16 cellular contexts compared by ENCODE assay signal in the genomic region with DNA sequence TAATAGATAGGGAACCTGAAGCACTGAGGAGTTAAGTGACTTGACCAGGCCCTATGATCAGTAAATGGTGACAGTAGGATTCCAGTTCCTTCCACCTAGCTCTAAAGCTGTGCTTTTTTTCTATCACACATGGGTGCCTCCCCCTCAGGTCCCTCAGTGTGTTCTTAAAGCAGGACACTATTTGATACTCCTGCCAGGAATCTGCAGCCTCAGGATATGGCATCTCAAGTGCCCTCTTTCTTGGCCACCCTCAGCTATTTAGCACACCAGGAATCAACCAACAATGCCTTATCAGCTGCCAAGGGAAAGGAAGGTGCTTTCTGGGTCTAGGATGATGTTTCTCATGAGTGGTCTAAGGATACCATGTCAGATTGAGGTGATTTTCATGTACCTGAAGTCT. TPM values are rescaled to one million over a fixed set of nuclear protein-coding genes. Genes with fewer than 3 reads are reported as not detected.
DNase-seq lines count a peak whose midpoint lies in the region; ATAC-seq and TF ChIP-seq lines count a peak whose summit lies in the region.
"Had no signal": no experiment of that assay in that cellular context is flagged by ENCODE, and none has a peak within 500 bp of the region (broad histone marks: within the 10 kb centered on the region; RNA-seq: fewer than 3 reads in every experiment).

No MANE protein-coding gene starts in this region.

- TF ChIP-seq POLR2A in thyroid gland (IDR thresholded peaks at IDR 0.05): no peak

- H3K27ac Mint-ChIP-seq in CD14-positive monocyte: peak overlapping the region in 4 of 7 donors; percentile 4 to 56 (median 21)

- TF ChIP-seq CTCF in CD14-positive monocyte (IDR thresholded peaks at IDR 0.05): no peak
- no peak for TF ChIP-seq CTCF in Loucy (conservative IDR thresholded peaks at IDR 0.05; ENCODE audit: low read length)
- TF ChIP-seq CTCF in thyroid gland (IDR thresholded peaks at IDR 0.05): no peak

- H3K9me2 ChIP-seq in Loucy (replicated peaks; ENCODE audit: low read depth, low read length): no peaks in the 10 kb centered on the region

- H3K4me1 ChIP-seq in Loucy (ENCODE audit: insufficient read depth, low read length, poor library complexity, severe bottlenecking): peaks cover 53% of the 10 kb centered on the region
- H3K4me1 ChIP-seq in mesenchymal stem cell (ENCODE audit: control insufficient read depth, insufficient read depth, low read depth, low read length): no peaks in the 10 kb centered on the region
- H3K4me1 ChIP-seq in thyroid gland: peaks cover 26 to 38% of the 10 kb centered on the region in 2 donors
- H3K4me1 ChIP-seq: BE2C, HAP-1 had no signal

- H3K4me2 ChIP-seq in Loucy (ENCODE audit: low read depth, low read length, poor library complexity, severe bottlenecking): peak overlapping the region; percentile 49
- no peak overlapping the region for H3K4me2 ChIP-seq in mesenchymal stem cell (ENCODE audit: low read length, poor library complexity, severe bottlenecking)

- peaks cover 99% of the 10 kb centered on the region for H3K79me2 ChIP-seq in Loucy (ENCODE audit: insufficient read depth, low read length)

- H3K27me3 Mint-ChIP-seq in CD14-positive monocyte (ENCODE audit: low read depth in 3 of 3): peaks cover 0 to 2% (median 0%) of the 10 kb centered on the region in 3 donors
- H3K27me3 Mint-ChIP-seq: CD4-positive, alpha-beta memory T cell had no signal

- intact Hi-C loops in CD14-positive monocyte (cut with micrococcal nuclease) (no loop called here), thyroid gland (cut with DNase I) (no loop called here)

- no peaks in the 10 kb centered on the region for H3K4me1 Mint-ChIP-seq in CD14-positive monocyte
- H3K4me1 Mint-ChIP-seq: CD4-positive, alpha-beta memory T cell had no signal

- no peak overlapping the region for H3K4me3 ChIP-seq in Loucy (ENCODE audit: low read length, poor library complexity, severe bottlenecking)
- no peak overlapping the region for H3K4me3 ChIP-seq in mesenchymal stem cell (ENCODE audit: insufficient read depth in 1 of 2, low read depth in 1 of 2, low read length in 2 of 2)
- H3K4me3 ChIP-seq in thyroid gland (replicated peaks in 1 of 3): no peak overlapping the region
- H3K4me3 ChIP-seq: GM23248, HAP-1, K562 had no signal

- H4K20me1 ChIP-seq in Loucy (ENCODE audit: insufficient read depth, low read length, poor library complexity, severe bottlenecking): peaks cover 92% of the 10 kb centered on the region

- no peak overlapping the region for H3K23ac ChIP-seq in mesenchymal stem cell (ENCODE audit: low read length in 2 of 2)

- no peaks in the 10 kb centered on the region for H3K9me3 ChIP-seq in Loucy (ENCODE audit: insufficient read depth, low read depth, low read length)
- no peaks in the 10 kb centered on the region for H3K9me3 ChIP-seq in mesenchymal stem cell (ENCODE audit: control insufficient read depth, low read length)
- no peaks in the 10 kb centered on the region for H3K9me3 ChIP-seq in thyroid gland
- H3K9me3 ChIP-seq: BE2C, HAP-1 had no signal

- H4K91ac ChIP-seq in mesenchymal stem cell (ENCODE audit: low read length): no peak overlapping the region

- no peak overlapping the region for H2BK15ac ChIP-seq in mesenchymal stem cell (ENCODE audit: low read depth, poor library complexity, severe bottlenecking)

- H3K18ac ChIP-seq in mesenchymal stem cell (ENCODE audit: low read depth in 1 of 2, low read length in 2 of 2): no peak overlapping the region

- peaks cover 84 to 90% of the 10 kb centered on the region in 2 donors for H3K36me3 Mint-ChIP-seq in CD14-positive monocyte

- H3K27me3 ChIP-seq in Loucy (ENCODE audit: insufficient read depth, low read length, poor library complexity, severe bottlenecking) (no peaks in the 10 kb centered on the region), mesenchymal stem cell (ENCODE audit: control insufficient read depth in 1 of 2, insufficient read depth in 1 of 2, low read length in 2 of 2) (no peaks in the 10 kb centered on the region), thyroid gland (no peaks in the 10 kb centered on the region)
- H3K27me3 ChIP-seq: BE2C had no signal

- H2BK5ac ChIP-seq in mesenchymal stem cell (ENCODE audit: low read depth, low read length, poor library complexity, severe bottlenecking): no peak overlapping the region

- no peak overlapping the region for H2BK12ac ChIP-seq in mesenchymal stem cell (ENCODE audit: low read length in 2 of 2)

- no peak overlapping the region for H2AK5ac ChIP-seq in mesenchymal stem cell (ENCODE audit: low read length, severe bottlenecking)

- peaks cover 97% of the 10 kb centered on the region for H3K36me3 ChIP-seq in Loucy (ENCODE audit: insufficient read depth, low read length)
- H3K36me3 ChIP-seq in mesenchymal stem cell (ENCODE audit: control insufficient read depth in 1 of 2, insufficient read depth in 2 of 2, low read depth in 1 of 2, low read length in 2 of 2): peaks cover 49 to 71% of the 10 kb centered on the region in 2 experiments
- H3K36me3 ChIP-seq in thyroid gland: peaks cover under 1% of the 10 kb centered on the region in 2 donors

- no peaks in the 10 kb centered on the region for H3K9me3 Mint-ChIP-seq in CD14-positive monocyte
- H3K9me3 Mint-ChIP-seq: CD4-positive, alpha-beta memory T cell had no signal

- H2AFZ ChIP-seq in Loucy (ENCODE audit: low read length) (no peak overlapping the region), mesenchymal stem cell (ENCODE audit: low read depth, low read length) (no peak overlapping the region)
- H2AFZ ChIP-seq: GM23248 had no signal

- ATAC-seq in GM18870 (IDR thresholded peaks at IDR 0.05; ENCODE audit: unreplicated experiment): no peak
- ATAC-seq: K562 had no signal

- H3K4me3 Mint-ChIP-seq in CD14-positive monocyte: no peak overlapping the region
- H3K4me3 Mint-ChIP-seq: CD4-positive, alpha-beta memory T cell had no signal

- no peak overlapping the region for H2BK120ac ChIP-seq in mesenchymal stem cell (ENCODE audit: low read depth, low read length)

- no peak for DNase-seq in CD14-positive monocyte (ENCODE audit: low spot score)
- DNase-seq in mesenchymal stem cell: no peak
- DNase-seq in thyroid gland: peak; percentile 74 to 76
- no peak for DNase-seq in stimulated activated CD4-positive, alpha-beta T cell treated with anti-CD3 and anti-CD28 coated beads, Interleukin-2, amount 100 ng/mL, for 48 hours
- no peak for DNase-seq in NCI-H748 treated with DMSO at 0.1 percent for 48 hours (lab: John Stamatoyannopoulos, UW)
- DNase-seq: BE2C; C1 segment of cervical spinal cord; CD4-positive, alpha-beta memory T cell; DMS153; DMS79; GDM1; GM23248 had no signal

- H3F3A ChIP-seq in Loucy (ENCODE audit: low read depth): no peaks in the 10 kb centered on the region

- H3K27ac ChIP-seq in mesenchymal stem cell (ENCODE audit: low read length, poor library complexity, severe bottlenecking) (no peak overlapping the region), thyroid gland (peak overlapping the region in 2 of 3 donors; percentile 32 to 35)
- H3K27ac ChIP-seq: GM23248 had no signal

- H3K14ac ChIP-seq in mesenchymal stem cell (ENCODE audit: low read length in 2 of 2): no peak overlapping the region

- H4K8ac ChIP-seq in mesenchymal stem cell (ENCODE audit: low read length): no peak overlapping the region

- H3K9ac ChIP-seq in Loucy (ENCODE audit: low read depth, low read length, poor library complexity, severe bottlenecking) (no peak overlapping the region), mesenchymal stem cell (ENCODE audit: low read length) (peak overlapping the region; percentile 47)
- H3K9ac ChIP-seq: GM23248 had no signal

- no peak overlapping the region for H3K4ac ChIP-seq in mesenchymal stem cell (ENCODE audit: low read depth in 1 of 2, low read length in 2 of 2)

- H3K79me1 ChIP-seq in mesenchymal stem cell (replicated peaks; ENCODE audit: low read length, poor library complexity, severe bottlenecking): peaks cover 35% of the 10 kb centered on the region

RNA-seq across cellular contexts. Expression of gene MACROH2A1, which starts 49.1 kb away (rescaled TPM):
- 100 to 1,000 TPM; 352 to 443 TPM for polyA plus RNA-seq in CD14-positive monocyte
- 114 TPM for polyA plus RNA-seq in mesenchymal stem cell (2013, experiment 1 of 2)
- polyA plus RNA-seq in mesenchymal stem cell (2013, experiment 2 of 2): 113 TPM
- 100 to 1,000 TPM; 149 to 242 (median 227) TPM for total RNA-seq in thyroid gland

Comparison
In these comparisons a context has a peak if more than half of its experiments do, and no peak if none do; other contexts are left out.
1. DNase-seq: peak in thyroid gland (2 of 2); none in CD14-positive monocyte (single experiment), mesenchymal stem cell (single experiment), stimulated activated CD4-positive, alpha-beta T cell treated with anti-CD3 and anti-CD28 coated beads, Interleukin-2, amount 100 ng/mL, for 48 hours (0 of 2) and NCI-H748 treated with DMSO at 0.1 percent for 48 hours (single experiment).